ENCODE assay signal across 24 cellular contexts in genomic region chr17:74990581-74991105, GRCh38. TPM values are rescaled to one million over a fixed set of nuclear protein-coding genes. Genes with fewer than 3 reads are reported as not detected.
A peak's percentile ranks its signal among the peaks of the same experiment; 100 is the strongest.
DNase-seq lines count a peak whose midpoint lies in the region; ATAC-seq and TF ChIP-seq lines count a peak whose summit lies in the region.
"Had no signal": no experiment of that assay in that cellular context is flagged by ENCODE, and none has a peak within 500 bp of the region (broad histone marks: within the 10 kb centered on the region; RNA-seq: fewer than 3 reads in every experiment).

No MANE protein-coding gene starts in this region.

- in situ Hi-C loops in G401 (cut with HindIII; ENCODE audit: low sequenced_read_pairs), result no loop called here

- H3K4me3 Mint-ChIP-seq in activated CD4-positive, alpha-beta T cell treated with anti-CD3 and anti-CD28 coated beads, Interleukin-2, amount 10 ng/mL, durations not matched to agents 7 days and 5 days, result no peak overlapping the region
- no peak overlapping the region for H3K4me3 Mint-ChIP-seq in activated T-helper 1 cell treated with anti-CD3 and anti-CD28 coated beads, Interleukin-12 subunit alpha, Interleukin-12 subunit beta, Interleukin-2, Interleukin-4 antibody, amounts not matched to agents 30 ng/mL and 10 ng/mL and 1 ng/mL, durations not matched to agents 14 hours and 24 hours and 36 hours
- H3K4me3 Mint-ChIP-seq: activated naive CD8-positive, alpha-beta T cell treated with anti-CD3 and anti-CD28 coated beads for 36 hours; naive thymus-derived CD4-positive, alpha-beta T cell; T-helper 17 cell had no signal

- intact Hi-C loops in body of pancreas (cut with DNase I) (no loop called here), lower lobe of right lung (cut with DNase I) (no loop called here)
- intact Hi-C loops in activated T-helper 1 cell treated with anti-CD3 and anti-CD28 coated beads, Interleukin-12 subunit alpha, Interleukin-12 subunit beta, Interleukin-2, Interleukin-4 antibody, amounts not matched to agents 30 ng/mL and 10 ng/mL and 1 ng/mL, durations not matched to agents 14 hours and 24 hours and 36 hours (cut with micrococcal nuclease), result no loop called here

- no peak overlapping the region for H3K27ac Mint-ChIP-seq in activated CD4-positive, alpha-beta T cell treated with anti-CD3 and anti-CD28 coated beads, Interleukin-2, amount 10 ng/mL, durations not matched to agents 7 days and 5 days
- no peak overlapping the region for H3K27ac Mint-ChIP-seq in activated T-helper 1 cell treated with anti-CD3 and anti-CD28 coated beads, Interleukin-12 subunit alpha, Interleukin-12 subunit beta, Interleukin-2, Interleukin-4 antibody, amounts not matched to agents 30 ng/mL and 10 ng/mL and 1 ng/mL, durations not matched to agents 14 hours and 24 hours and 36 hours
- H3K27ac Mint-ChIP-seq: activated naive CD8-positive, alpha-beta T cell treated with anti-CD3 and anti-CD28 coated beads for 36 hours; activated T-helper 2 cell treated with anti-CD3 and anti-CD28 coated beads, Interferon-gamma antibody, Interleukin-2, Interleukin-4, amounts not matched to agents 10 μg/mL and 5 μg/mL and 100 μg/mL, durations not matched to agents 14 hours and 24 hours and 36 hours; naive thymus-derived CD4-positive, alpha-beta T cell; T-helper 17 cell had no signal

- peaks cover 78% of the 10 kb centered on the region for H3K4me1 ChIP-seq in body of pancreas
- H3K4me1 ChIP-seq in lower lobe of right lung, result peaks cover 32% of the 10 kb centered on the region
- H3K4me1 ChIP-seq in skeletal muscle satellite cell (ENCODE audit: control insufficient read depth, insufficient read depth, low read length), result peaks cover 28% of the 10 kb centered on the region
- H3K4me1 ChIP-seq: SJCRH30 had no signal

- POLR2A ChIA-PET in activated CD4-positive, alpha-beta T cell treated with anti-CD3 and anti-CD28 coated beads, Interleukin-2, amount 10 ng/mL, durations not matched to agents 7 days and 5 days (lab: Charles Lee), result no interaction called here

- no peak for ATAC-seq in body of pancreas
- ATAC-seq in lower lobe of right lung, result no peak
- ATAC-seq: naive thymus-derived CD4-positive, alpha-beta T cell; right lobe of liver; T-helper 17 cell had no signal

- WGBS in body of pancreas, 2 donors, result 82 to 83% methylated on average over 10 of the region's 10 CpGs

- peak overlapping the region in 3 of 4 donors; percentile 79 to 88 (median 85) for H3K27ac ChIP-seq in body of pancreas
- H3K27ac ChIP-seq in lower lobe of right lung, result peak overlapping the region; percentile 31
- H3K27ac ChIP-seq: parathyroid adenoma, right lobe of liver, SJCRH30, testis had no signal

- peaks cover 35% of the 10 kb centered on the region for H3K27me3 Mint-ChIP-seq in activated CD4-positive, alpha-beta T cell treated with anti-CD3 and anti-CD28 coated beads, Interleukin-2, amount 10 ng/mL, durations not matched to agents 7 days and 5 days
- peaks cover 38% of the 10 kb centered on the region for H3K27me3 Mint-ChIP-seq in activated T-helper 1 cell treated with anti-CD3 and anti-CD28 coated beads, Interleukin-12 subunit alpha, Interleukin-12 subunit beta, Interleukin-2, Interleukin-4 antibody, amounts not matched to agents 30 ng/mL and 10 ng/mL and 1 ng/mL, durations not matched to agents 14 hours and 24 hours and 36 hours (ENCODE audit: insufficient read depth)

- no peaks in the 10 kb centered on the region for H3K36me3 Mint-ChIP-seq in activated CD4-positive, alpha-beta T cell treated with anti-CD3 and anti-CD28 coated beads, Interleukin-2, amount 10 ng/mL, durations not matched to agents 7 days and 5 days (ENCODE audit: low read depth)
- no peaks in the 10 kb centered on the region for H3K36me3 Mint-ChIP-seq in activated T-helper 1 cell treated with anti-CD3 and anti-CD28 coated beads, Interleukin-12 subunit alpha, Interleukin-12 subunit beta, Interleukin-2, Interleukin-4 antibody, amounts not matched to agents 30 ng/mL and 10 ng/mL and 1 ng/mL, durations not matched to agents 14 hours and 24 hours and 36 hours (ENCODE audit: low read depth)
- H3K36me3 Mint-ChIP-seq: activated naive CD8-positive, alpha-beta T cell treated with anti-CD3 and anti-CD28 coated beads for 36 hours; naive thymus-derived CD4-positive, alpha-beta T cell had no signal

- H3K9me3 Mint-ChIP-seq in activated CD4-positive, alpha-beta T cell treated with anti-CD3 and anti-CD28 coated beads, Interleukin-2, amount 10 ng/mL, durations not matched to agents 7 days and 5 days, result no peaks in the 10 kb centered on the region
- H3K9me3 Mint-ChIP-seq in activated T-helper 1 cell treated with anti-CD3 and anti-CD28 coated beads, Interleukin-12 subunit alpha, Interleukin-12 subunit beta, Interleukin-2, Interleukin-4 antibody, amounts not matched to agents 30 ng/mL and 10 ng/mL and 1 ng/mL, durations not matched to agents 14 hours and 24 hours and 36 hours, result no peaks in the 10 kb centered on the region
- H3K9me3 Mint-ChIP-seq: activated naive CD8-positive, alpha-beta T cell treated with anti-CD3 and anti-CD28 coated beads for 36 hours; activated T-helper 2 cell treated with anti-CD3 and anti-CD28 coated beads, Interferon-gamma antibody, Interleukin-2, Interleukin-4, amounts not matched to agents 10 μg/mL and 5 μg/mL and 100 μg/mL, durations not matched to agents 14 hours and 24 hours and 36 hours; naive thymus-derived CD4-positive, alpha-beta T cell had no signal

- no peak overlapping the region for H3K4me2 ChIP-seq in skeletal muscle satellite cell (ENCODE audit: low read length)

- H3K9ac ChIP-seq in skeletal muscle satellite cell (ENCODE audit: low read depth, low read length), result peak overlapping the region; percentile 41
- H3K9ac ChIP-seq: parathyroid adenoma had no signal

- no peak for TF ChIP-seq POLR2A in body of pancreas (IDR thresholded peaks at IDR 0.05)

- H3K36me3 ChIP-seq in body of pancreas (replicated peaks in 1 of 2; ENCODE audit: insufficient read depth in 1 of 2, low read depth in 2 of 2) (no peaks in the 10 kb centered on the region), lower lobe of right lung (no peaks in the 10 kb centered on the region), skeletal muscle satellite cell (ENCODE audit: insufficient read depth, low read length) (no peaks in the 10 kb centered on the region)
- H3K36me3 ChIP-seq: right lobe of liver, SJCRH30 had no signal

- DNase-seq in G401 (ENCODE audit: low spot score) (peak; percentile 66), body of pancreas (no peak), lower lobe of right lung (no peak), occipital lobe (lab: John Stamatoyannopoulos, UW) (no peak), anterior cingulate cortex (lab: John Stamatoyannopoulos, UW) (no peak)
- DNase-seq in activated CD4-positive, alpha-beta T cell treated with anti-CD3 and anti-CD28 coated beads, Interleukin-2, amount 10 ng/mL, durations not matched to agents 7 days and 5 days, result no peak
- no peak for DNase-seq in activated T-helper 1 cell treated with anti-CD3 and anti-CD28 coated beads, Interleukin-12 subunit alpha, Interleukin-12 subunit beta, Interleukin-2, Interleukin-4 antibody, amounts not matched to agents 30 ng/mL and 10 ng/mL and 1 ng/mL, durations not matched to agents 14 hours and 24 hours and 36 hours (ENCODE audit: low spot score)
- DNase-seq: activated CD4-positive, alpha-beta T cell treated with anti-CD3 and anti-CD28 coated beads, Interleukin-2, amount 50 U/mL, for 1 hour; activated naive CD8-positive, alpha-beta T cell treated with anti-CD3 and anti-CD28 coated beads for 36 hours; naive thymus-derived CD4-positive, alpha-beta T cell; NCI-H1092; NCI-H1930; NCI-H2227 treated with DMSO at 0.1 percent for 48 hours; NCI-H774; OCI-M1; right lobe of liver; SJCRH30; T-helper 17 cell; testis had no signal

- TF ChIP-seq CTCF in body of pancreas (IDR thresholded peaks at IDR 0.05), result no peak
- no peak for TF ChIP-seq CTCF in lower lobe of right lung (IDR thresholded peaks at IDR 0.05)

- H3K9me3 ChIP-seq in body of pancreas (no peaks in the 10 kb centered on the region), lower lobe of right lung (no peaks in the 10 kb centered on the region), skeletal muscle satellite cell (replicated peaks; ENCODE audit: low read length) (no peaks in the 10 kb centered on the region)
- H3K9me3 ChIP-seq: right lobe of liver, SJCRH30, testis had no signal

- CTCF ChIA-PET in activated CD4-positive, alpha-beta T cell treated with anti-CD3 and anti-CD28 coated beads, Interleukin-2, amount 10 ng/mL, durations not matched to agents 7 days and 5 days (lab: Charles Lee), result interaction anchor here (1.2 to 2.2 kb wide), 2 partner anchors 9 to 34 kb away, joined by 4 to 5 read pairs; no protein-coding TSS in a partner anchor

- peaks cover 18% of the 10 kb centered on the region for H3K4me1 Mint-ChIP-seq in activated CD4-positive, alpha-beta T cell treated with anti-CD3 and anti-CD28 coated beads, Interleukin-2, amount 10 ng/mL, durations not matched to agents 7 days and 5 days
- H3K4me1 Mint-ChIP-seq in activated T-helper 1 cell treated with anti-CD3 and anti-CD28 coated beads, Interleukin-12 subunit alpha, Interleukin-12 subunit beta, Interleukin-2, Interleukin-4 antibody, amounts not matched to agents 30 ng/mL and 10 ng/mL and 1 ng/mL, durations not matched to agents 14 hours and 24 hours and 36 hours (ENCODE audit: low read depth), result peaks cover 7% of the 10 kb centered on the region

- H3K27me3 ChIP-seq in body of pancreas (no peaks in the 10 kb centered on the region), lower lobe of right lung (ENCODE audit: low read depth) (no peaks in the 10 kb centered on the region), skeletal muscle satellite cell (ENCODE audit: control insufficient read depth, insufficient read depth, low read length) (no peaks in the 10 kb centered on the region)
- H3K27me3 ChIP-seq: SJCRH30, testis had no signal

- no peak overlapping the region for H3K4me3 ChIP-seq in body of pancreas
- no peak overlapping the region for H3K4me3 ChIP-seq in lower lobe of right lung
- H3K4me3 ChIP-seq in skeletal muscle satellite cell (ENCODE audit: low read length), result no peak overlapping the region
- H3K4me3 ChIP-seq: right lobe of liver, SJCRH30, testis had no signal

RNA-seq across cellular contexts. Expression of gene CDR2L, which starts 3.2 kb away (rescaled TPM):
- 21.8 and 24.4 TPM in 2 replicates for total RNA-seq in G401 (2014; rRNA removed; shearing (Covaris generic))
- total RNA-seq in body of pancreas (10 to 100 TPM; 11.9 to 18.5 TPM), lower lobe of right lung (12.6 TPM), occipital lobe (4.5 TPM)
- 17.5 and 21.8 TPM in 2 replicates for total RNA-seq in skeletal muscle satellite cell (2012; rRNA removed)
- total RNA-seq in activated CD4-positive, alpha-beta T cell treated with anti-CD3 and anti-CD28 coated beads, Interleukin-2, amount 10 ng/mL, durations not matched to agents 7 days and 5 days, result under 1 TPM; 0.31 to 0.40 TPM
- 1.1 and 1.3 TPM in 2 replicates for total RNA-seq in activated T-helper 1 cell treated with anti-CD3 and anti-CD28 coated beads, Interleukin-12 subunit alpha, Interleukin-12 subunit beta, Interleukin-2, Interleukin-4 antibody, amounts not matched to agents 30 ng/mL and 10 ng/mL and 1 ng/mL, durations not matched to agents 14 hours and 24 hours and 36 hours

RNA-seq across cellular contexts. Expression of gene HID1, which starts 18.1 kb away (rescaled TPM):
- 2.1 and 4.7 TPM in 2 replicates for total RNA-seq in G401 (2014; rRNA removed; shearing (Covaris generic))
- 100 to 1,000 TPM; 157 to 164 TPM for total RNA-seq in body of pancreas
- total RNA-seq in lower lobe of right lung, result 28.6 TPM
- under 0.01 and 1.1 TPM in 2 replicates for total RNA-seq in skeletal muscle satellite cell (2012; rRNA removed)
- under 1 TPM; 0.44 to 0.82 TPM for total RNA-seq in activated CD4-positive, alpha-beta T cell treated with anti-CD3 and anti-CD28 coated beads, Interleukin-2, amount 10 ng/mL, durations not matched to agents 7 days and 5 days
- total RNA-seq in activated T-helper 1 cell treated with anti-CD3 and anti-CD28 coated beads, Interleukin-12 subunit alpha, Interleukin-12 subunit beta, Interleukin-2, Interleukin-4 antibody, amounts not matched to agents 30 ng/mL and 10 ng/mL and 1 ng/mL, durations not matched to agents 14 hours and 24 hours and 36 hours, result 0.29 and 0.31 TPM in 2 replicates
- total RNA-seq in occipital lobe, result 13.7 TPM
- total RNA-seq: LHCN-M2 had no signal

RNA-seq across cellular contexts. Expression of gene MRPL58, which starts 21.8 kb away (rescaled TPM):
- 98.4 and 99.0 TPM in 2 replicates for total RNA-seq in G401 (2014; rRNA removed; shearing (Covaris generic))
- total RNA-seq in body of pancreas (10 to 100 TPM in 1 of 2 donors, not detected in 1; 16.9 TPM), lower lobe of right lung (22.4 TPM), occipital lobe (8.0 TPM)
- 36.7 and 49.9 TPM in 2 replicates for total RNA-seq in skeletal muscle satellite cell (2012; rRNA removed)
- total RNA-seq in activated CD4-positive, alpha-beta T cell treated with anti-CD3 and anti-CD28 coated beads, Interleukin-2, amount 10 ng/mL, durations not matched to agents 7 days and 5 days, result 10 to 100 TPM; 41.2 to 46.2 TPM
- total RNA-seq in activated T-helper 1 cell treated with anti-CD3 and anti-CD28 coated beads, Interleukin-12 subunit alpha, Interleukin-12 subunit beta, Interleukin-2, Interleukin-4 antibody, amounts not matched to agents 30 ng/mL and 10 ng/mL and 1 ng/mL, durations not matched to agents 14 hours and 24 hours and 36 hours, result 77.8 and 78.1 TPM in 2 replicates

RNA-seq across cellular contexts. Expression of gene OTOP3, which starts 54.9 kb away (rescaled TPM):
- total RNA-seq in G401 (2014; rRNA removed; shearing (Covaris generic)), result not detected in 2 replicates
- 1 to 10 TPM in 1 of 2 donors, under 1 TPM in 1; 0.66 to 2.3 TPM for total RNA-seq in body of pancreas
- total RNA-seq in lower lobe of right lung, result not detected
- not detected in 2 replicates for total RNA-seq in skeletal muscle satellite cell (2012; rRNA removed)
- total RNA-seq in activated CD4-positive, alpha-beta T cell treated with anti-CD3 and anti-CD28 coated beads, Interleukin-2, amount 10 ng/mL, durations not matched to agents 7 days and 5 days, result not detected
- not detected in 2 replicates for total RNA-seq in activated T-helper 1 cell treated with anti-CD3 and anti-CD28 coated beads, Interleukin-12 subunit alpha, Interleukin-12 subunit beta, Interleukin-2, Interleukin-4 antibody, amounts not matched to agents 30 ng/mL and 10 ng/mL and 1 ng/mL, durations not matched to agents 14 hours and 24 hours and 36 hours
- total RNA-seq in occipital lobe, result not detected
- total RNA-seq: activated naive CD8-positive, alpha-beta T cell treated with anti-CD3 and anti-CD28 coated beads for 36 hours; activated T-helper 2 cell treated with anti-CD3 and anti-CD28 coated beads, Interferon-gamma antibody, Interleukin-2, Interleukin-4, amounts not matched to agents 10 μg/mL and 5 μg/mL and 100 μg/mL, durations not matched to agents 14 hours and 24 hours and 36 hours; LHCN-M2; lung microvascular endothelial cell; naive thymus-derived CD4-positive, alpha-beta T cell; right lobe of liver; SJCRH30; T-helper 17 cell had no signal

RNA-seq across cellular contexts. Expression of gene ATP5PD, which starts 56.1 kb away (rescaled TPM):
- total RNA-seq in G401 (2014; rRNA removed; shearing (Covaris generic)), result 206 and 238 TPM in 2 replicates
- 100 to 1,000 TPM; 105 to 131 TPM for total RNA-seq in body of pancreas
- total RNA-seq in lower lobe of right lung, result 171 TPM
- total RNA-seq in skeletal muscle satellite cell (2012; rRNA removed), result 421 and 460 TPM in 2 replicates
- 100 to 1,000 TPM; 252 to 259 TPM for total RNA-seq in activated CD4-positive, alpha-beta T cell treated with anti-CD3 and anti-CD28 coated beads, Interleukin-2, amount 10 ng/mL, durations not matched to agents 7 days and 5 days
- 152 and 165 TPM in 2 replicates for total RNA-seq in activated T-helper 1 cell treated with anti-CD3 and anti-CD28 coated beads, Interleukin-12 subunit alpha, Interleukin-12 subunit beta, Interleukin-2, Interleukin-4 antibody, amounts not matched to agents 30 ng/mL and 10 ng/mL and 1 ng/mL, durations not matched to agents 14 hours and 24 hours and 36 hours
- total RNA-seq in occipital lobe, result 100 TPM
